ENCODE assay signal across 21 cellular contexts in genomic region chr9:137434498-137435380, GRCh38. TPM values are rescaled to one million over a fixed set of nuclear protein-coding genes. Genes with fewer than 3 reads are reported as not detected.
DNase-seq lines count a peak whose midpoint lies in the region; ATAC-seq and TF ChIP-seq lines count a peak whose summit lies in the region.
"Had no signal": no experiment of that assay in that cellular context is flagged by ENCODE, and none has a peak within 500 bp of the region (broad histone marks: within the 10 kb centered on the region; RNA-seq: fewer than 3 reads in every experiment).

No MANE protein-coding gene starts in this region.

- no peaks in the 10 kb centered on the region for H3K9me3 Mint-ChIP-seq in activated naive CD8-positive, alpha-beta T cell treated with anti-CD3 and anti-CD28 coated beads, Interleukin-2, amount 10 ng/mL, durations not matched to agents 7 days and 5 days
- H3K9me3 Mint-ChIP-seq in activated naive CD8-positive, alpha-beta T cell treated with anti-CD3 and anti-CD28 coated beads for 36 hours = no peaks in the 10 kb centered on the region
- no peaks in the 10 kb centered on the region for H3K9me3 Mint-ChIP-seq in WTC11
- H3K9me3 Mint-ChIP-seq: CD4-positive, alpha-beta memory T cell; central memory CD8-positive, alpha-beta T cell; H9; T-helper 2 cell treated with Interferon-gamma antibody and Interleukin-4, amounts not matched to agents 5 μg/mL and 100 μg/mL, for 36 hours had no signal

- peak; percentile 42 for DNase-seq in activated naive CD8-positive, alpha-beta T cell treated with anti-CD3 and anti-CD28 coated beads, Interleukin-2, amount 10 ng/mL, durations not matched to agents 7 days and 5 days
- DNase-seq in activated naive CD8-positive, alpha-beta T cell treated with anti-CD3 and anti-CD28 coated beads for 36 hours = no peak
- DNase-seq in left lobe of liver (ENCODE audit: low spot score) (peak; percentile 45), stomach (no peak), WTC11 (ENCODE audit: low spot score) (no peak)
- DNase-seq: activated CD4-positive, CD25-positive, alpha-beta regulatory T cell; CD4-positive, alpha-beta memory T cell; effector CD4-positive, alpha-beta T cell; H9; NCI-H1092 treated with DMSO at 0.1 percent for 48 hours; NCI-H2107; NCI-H526; sigmoid colon; stimulated activated CD4-positive, alpha-beta T cell treated with anti-CD3 and anti-CD28 coated beads, Interleukin-1b, Interleukin-23, amount 100 ng/mL, for 48 hours had no signal

- no peaks in the 10 kb centered on the region for H3K9me3 ChIP-seq in stomach
- H3K9me3 ChIP-seq: A549, sigmoid colon, SJSA1, uterus had no signal

- no peak for TF ChIP-seq EP300 in stomach (IDR thresholded peaks at IDR 0.05)

- H3K27me3 ChIP-seq in stomach = peaks cover 0 to 42% (median 0%) of the 10 kb centered on the region in 3 donors
- H3K27me3 ChIP-seq: SJSA1, uterus had no signal

- H3K4me3 Mint-ChIP-seq in activated naive CD8-positive, alpha-beta T cell treated with anti-CD3 and anti-CD28 coated beads, Interleukin-2, amount 10 ng/mL, durations not matched to agents 7 days and 5 days = no peak overlapping the region
- H3K4me3 Mint-ChIP-seq in activated naive CD8-positive, alpha-beta T cell treated with anti-CD3 and anti-CD28 coated beads for 36 hours = no peak overlapping the region
- no peak overlapping the region for H3K4me3 Mint-ChIP-seq in WTC11
- H3K4me3 Mint-ChIP-seq: CD4-positive, alpha-beta memory T cell; central memory CD8-positive, alpha-beta T cell; H9; T-helper 2 cell treated with Interferon-gamma antibody and Interleukin-4, amounts not matched to agents 5 μg/mL and 100 μg/mL, for 36 hours had no signal

- POLR2A ChIA-PET in activated naive CD8-positive, alpha-beta T cell treated with anti-CD3 and anti-CD28 coated beads, Interleukin-2, amount 10 ng/mL, durations not matched to agents 7 days and 5 days (lab: Charles Lee) = interaction anchor here (1.2 to 1.5 kb wide), 2 partner anchors 10 to 12 kb away, joined by 3 to 5 read pairs; partner anchors contain the start of genes EXD3 and NOXA1
- POLR2A ChIA-PET in WTC11 (lab: Charles Lee) = no interaction called here

- H3K27ac ChIP-seq in stomach = peak overlapping the region in 3 of 5 donors; percentile 59 to 85 (median 80)
- H3K27ac ChIP-seq: SJSA1, uterus had no signal

- CTCF ChIA-PET in WTC11 (lab: Charles Lee) = interaction anchor here (1.0 to 1.6 kb wide), 3 partner anchors 12 to 75 kb away, joined by 3 to 6 read pairs (median 3); partner anchors contain the start of gene EXD3

- TF ChIP-seq POLR2A in stomach (IDR thresholded peaks at IDR 0.05) = no peak

- peaks cover 33 to 62% (median 53%) of the 10 kb centered on the region in 4 donors for H3K4me1 ChIP-seq in stomach

- 63 to 81% (median 68%) methylated on average over 8 to 43 of the region's 43 CpGs for WGBS in stomach, 5 donors

- peaks cover 1% of the 10 kb centered on the region for H3K4me1 Mint-ChIP-seq in activated naive CD8-positive, alpha-beta T cell treated with anti-CD3 and anti-CD28 coated beads, Interleukin-2, amount 10 ng/mL, durations not matched to agents 7 days and 5 days
- no peaks in the 10 kb centered on the region for H3K4me1 Mint-ChIP-seq in activated naive CD8-positive, alpha-beta T cell treated with anti-CD3 and anti-CD28 coated beads for 36 hours
- H3K4me1 Mint-ChIP-seq in WTC11 = no peaks in the 10 kb centered on the region
- H3K4me1 Mint-ChIP-seq: CD4-positive, alpha-beta memory T cell; central memory CD8-positive, alpha-beta T cell; H9 had no signal

- H3K4me3 ChIP-seq in stomach = no peak overlapping the region
- H3K4me3 ChIP-seq: A549, sigmoid colon, SJSA1, uterus had no signal

- peak; percentile 10 for ATAC-seq in activated naive CD8-positive, alpha-beta T cell treated with anti-CD3 and anti-CD28 coated beads, Interleukin-2, amount 10 ng/mL, durations not matched to agents 7 days and 5 days (ENCODE audit: low read depth)
- peak; percentile 3 for ATAC-seq in left lobe of liver
- no peak for ATAC-seq in WTC11
- ATAC-seq in HG03571 (IDR thresholded peaks at IDR 0.05; ENCODE audit: unreplicated experiment) = no peak

- no peak for TF ChIP-seq CTCF in stomach (IDR thresholded peaks at IDR 0.05)
- no peak for TF ChIP-seq CTCF in WTC11 (IDR thresholded peaks at IDR 0.05)

- H3K27me3 Mint-ChIP-seq in activated naive CD8-positive, alpha-beta T cell treated with anti-CD3 and anti-CD28 coated beads, Interleukin-2, amount 10 ng/mL, durations not matched to agents 7 days and 5 days = peaks cover 2% of the 10 kb centered on the region
- peaks cover 4% of the 10 kb centered on the region for H3K27me3 Mint-ChIP-seq in activated naive CD8-positive, alpha-beta T cell treated with anti-CD3 and anti-CD28 coated beads for 36 hours
- H3K27me3 Mint-ChIP-seq in WTC11 (ENCODE audit: low read depth) = no peaks in the 10 kb centered on the region
- H3K27me3 Mint-ChIP-seq: CD4-positive, alpha-beta memory T cell; central memory CD8-positive, alpha-beta T cell had no signal

- H3K36me3 ChIP-seq in stomach = peaks cover 0 to 3% (median 0%) of the 10 kb centered on the region in 4 donors
- H3K36me3 ChIP-seq: sigmoid colon, SJSA1, uterus had no signal

- no peak overlapping the region for H3K27ac Mint-ChIP-seq in activated naive CD8-positive, alpha-beta T cell treated with anti-CD3 and anti-CD28 coated beads, Interleukin-2, amount 10 ng/mL, durations not matched to agents 7 days and 5 days
- H3K27ac Mint-ChIP-seq in activated naive CD8-positive, alpha-beta T cell treated with anti-CD3 and anti-CD28 coated beads for 36 hours = no peak overlapping the region
- H3K27ac Mint-ChIP-seq in WTC11 = no peak overlapping the region
- H3K27ac Mint-ChIP-seq: CD4-positive, alpha-beta memory T cell; H9; T-helper 2 cell treated with Interferon-gamma antibody and Interleukin-4, amounts not matched to agents 5 μg/mL and 100 μg/mL, for 36 hours had no signal

- H3K36me3 Mint-ChIP-seq in activated naive CD8-positive, alpha-beta T cell treated with anti-CD3 and anti-CD28 coated beads, Interleukin-2, amount 10 ng/mL, durations not matched to agents 7 days and 5 days = no peaks in the 10 kb centered on the region
- no peaks in the 10 kb centered on the region for H3K36me3 Mint-ChIP-seq in activated naive CD8-positive, alpha-beta T cell treated with anti-CD3 and anti-CD28 coated beads for 36 hours
- H3K36me3 Mint-ChIP-seq in WTC11 = no peaks in the 10 kb centered on the region
- H3K36me3 Mint-ChIP-seq: CD4-positive, alpha-beta memory T cell had no signal

- intact Hi-C loops in stomach (cut with DNase I; ENCODE audit: low total_unique reads) = no loop called here

TF ChIP-seq in WTC11, 78 proteins besides CTCF, POLR2A, EP300 and RAD21 (continues in another document):
- no peak for TF ChIP-seq CREB1 (CRISPR knock-in tag; IDR thresholded peaks at IDR 0.05)
- TF ChIP-seq ATF2 (CRISPR knock-in tag; IDR thresholded peaks at IDR 0.05; ENCODE audit: borderline replicate concordance, low read depth) = no peak
- TF ChIP-seq NR1H2 (CRISPR knock-in tag; IDR thresholded peaks at IDR 0.05) = no peak
- no peak for TF ChIP-seq JUN (CRISPR knock-in tag; IDR thresholded peaks at IDR 0.05)
- no peak for TF ChIP-seq ZNF232 (CRISPR knock-in tag; IDR thresholded peaks at IDR 0.05)
- no peak for TF ChIP-seq ZNF671 (CRISPR knock-in tag; IDR thresholded peaks at IDR 0.05)
- TF ChIP-seq MXD4 (CRISPR knock-in tag; IDR thresholded peaks at IDR 0.05; ENCODE audit: borderline replicate concordance) = no peak
- TF ChIP-seq GABPB1 (CRISPR knock-in tag; IDR thresholded peaks at IDR 0.05) = no peak
- TF ChIP-seq GTF2I (CRISPR knock-in tag; conservative IDR thresholded peaks at IDR 0.05) = no peak
- TF ChIP-seq CREM (CRISPR knock-in tag; IDR thresholded peaks at IDR 0.05) = no peak
- TF ChIP-seq FOXK1 (CRISPR knock-in tag; IDR thresholded peaks at IDR 0.05) = no peak

RNA-seq across cellular contexts. Expression of gene ENTPD8, which starts 6.4 kb away (rescaled TPM):
- total RNA-seq in activated naive CD8-positive, alpha-beta T cell treated with anti-CD3 and anti-CD28 coated beads, Interleukin-2, amount 10 ng/mL, durations not matched to agents 7 days and 5 days = not detected
- not detected for total RNA-seq in activated naive CD8-positive, alpha-beta T cell treated with anti-CD3 and anti-CD28 coated beads for 36 hours
- total RNA-seq in left lobe of liver = 9.0 TPM
- total RNA-seq in stomach = 10 to 100 TPM in 2 of 5 donors, 1 to 10 TPM in 1, under 1 TPM in 2; 0.89 to 37.9 (median 5.9) TPM
- polyA plus RNA-seq in stomach = 10 to 100 TPM in 1 of 3 donors, 1 to 10 TPM in 2; 2.8 to 16.2 (median 7.6) TPM
- total RNA-seq in WTC11 (2021) = 2.0 to 2.5 TPM (median 2.3 TPM) in 3 replicates
- total RNA-seq: CD4-positive, alpha-beta memory T cell; mesenteric fat pad; SJSA1 had no signal
- polyA plus RNA-seq: CD4-positive, alpha-beta memory T cell had no signal

RNA-seq across cellular contexts. Expression of gene NOXA1, which starts 11.5 kb away (rescaled TPM):
- 1 to 10 TPM; 2.8 to 3.7 TPM for total RNA-seq in activated naive CD8-positive, alpha-beta T cell treated with anti-CD3 and anti-CD28 coated beads, Interleukin-2, amount 10 ng/mL, durations not matched to agents 7 days and 5 days
- total RNA-seq in activated naive CD8-positive, alpha-beta T cell treated with anti-CD3 and anti-CD28 coated beads for 36 hours = under 1 TPM; 0.66 to 0.76 TPM
- total RNA-seq in left lobe of liver = 6.0 TPM
- total RNA-seq in stomach = 10 to 100 TPM in 2 of 5 donors, 1 to 10 TPM in 3; 3.5 to 43.2 (median 8.3) TPM
- 10 to 100 TPM; 14.4 to 20.5 (median 15.1) TPM for polyA plus RNA-seq in stomach
- total RNA-seq in WTC11 (2021) = 2.9 to 5.9 TPM (median 4.8 TPM) in 3 replicates
- total RNA-seq: SJSA1 had no signal

RNA-seq across cellular contexts. Expression of gene EXD3, which starts 11.8 kb away (rescaled TPM):
- total RNA-seq in activated naive CD8-positive, alpha-beta T cell treated with anti-CD3 and anti-CD28 coated beads, Interleukin-2, amount 10 ng/mL, durations not matched to agents 7 days and 5 days = 10 to 100 TPM; 23.4 to 24.7 TPM
- 1 to 10 TPM; 3.6 to 4.2 TPM for total RNA-seq in activated naive CD8-positive, alpha-beta T cell treated with anti-CD3 and anti-CD28 coated beads for 36 hours
- total RNA-seq in left lobe of liver = 19.3 TPM
- 100 to 1,000 TPM in 1 of 5 donors, 10 to 100 TPM in 4; 12.9 to 105 (median 28.1) TPM for total RNA-seq in stomach
- polyA plus RNA-seq in stomach = 10 to 100 TPM; 17.4 to 27.3 (median 20.7) TPM
- total RNA-seq in WTC11 (2021) = 20.4 to 23.1 TPM (median 21.2 TPM) in 3 replicates

RNA-seq across cellular contexts. Expression of gene NSMF, which starts 24.4 kb away (rescaled TPM):
- total RNA-seq in activated naive CD8-positive, alpha-beta T cell treated with anti-CD3 and anti-CD28 coated beads, Interleukin-2, amount 10 ng/mL, durations not matched to agents 7 days and 5 days = 10 to 100 TPM; 54.3 to 58.4 TPM
- 10 to 100 TPM; 74.1 to 74.6 TPM for total RNA-seq in activated naive CD8-positive, alpha-beta T cell treated with anti-CD3 and anti-CD28 coated beads for 36 hours
- 23.0 TPM for total RNA-seq in left lobe of liver
- total RNA-seq in stomach = 10 to 100 TPM; 11.7 to 84.9 (median 56.6) TPM
- 10 to 100 TPM; 20.3 to 45.4 (median 28.9) TPM for polyA plus RNA-seq in stomach
- total RNA-seq in WTC11 (2021) = 61.6 to 63.7 TPM (median 61.9 TPM) in 3 replicates

Comparison
In these comparisons a context has a peak if more than half of its experiments do, and no peak if none do; other contexts are left out.
1. DNase-seq: peak in activated naive CD8-positive, alpha-beta T cell treated with anti-CD3 and anti-CD28 coated beads, Interleukin-2, amount 10 ng/mL, durations not matched to agents 7 days and 5 days (single experiment) and left lobe of liver (single experiment); none in activated naive CD8-positive, alpha-beta T cell treated with anti-CD3 and anti-CD28 coated beads for 36 hours (single experiment), stomach (single experiment) and WTC11 (single experiment).
2. ATAC-seq: peak in activated naive CD8-positive, alpha-beta T cell treated with anti-CD3 and anti-CD28 coated beads, Interleukin-2, amount 10 ng/mL, durations not matched to agents 7 days and 5 days (single experiment) and left lobe of liver (single experiment); none in WTC11 (single experiment) and HG03571 (single experiment).